ENCODE assay signal across 8 cellular contexts in genomic region chr17:51298508-51299371, GRCh38. TPM values are rescaled to one million over a fixed set of nuclear protein-coding genes. Genes with fewer than 3 reads are reported as not detected.
DNase-seq lines count a peak whose midpoint lies in the region; ATAC-seq, FAIRE-seq and TF ChIP-seq lines count a peak whose summit lies in the region.

No MANE protein-coding gene starts in this region.

- H3K4me2 ChIP-seq in neural cell (ENCODE audit: low read length), result no peak overlapping the region

- H3K27ac ChIP-seq in neural cell (ENCODE audit: low read length), result no peak overlapping the region

- no peaks in the 10 kb centered on the region for H3F3A ChIP-seq in neural cell (ENCODE audit: insufficient read depth, low read length, poor library complexity, severe bottlenecking)

- no peaks in the 10 kb centered on the region for H3K79me2 ChIP-seq in neural cell (replicated peaks; ENCODE audit: insufficient read depth, low read length)

- H4K20me1 ChIP-seq in neural cell (ENCODE audit: insufficient read depth), result no peaks in the 10 kb centered on the region

- H3K4me3 Mint-ChIP-seq in endothelial cell (ENCODE audit: unreplicated experiment), result no peak overlapping the region

- H3K27me3 Mint-ChIP-seq in endothelial cell (ENCODE audit: unreplicated experiment), result no peaks in the 10 kb centered on the region

- ATAC-seq in GM21528 (IDR thresholded peaks at IDR 0.05; ENCODE audit: low FRiP score, unreplicated experiment) (no peak), HG03280 (IDR thresholded peaks at IDR 0.05; ENCODE audit: unreplicated experiment) (no peak), GM21390 (IDR thresholded peaks at IDR 0.05; ENCODE audit: unreplicated experiment) (no peak)

- DNase-seq in D721Med (ENCODE audit: insufficient read length, low spot score) (no peak), HTR-8/SVneo (ENCODE audit: insufficient read length, low spot score) (peak; percentile 53), OCI-M1 (lab: John Stamatoyannopoulos, UW) (peak; percentile 63), endothelial cell (ENCODE audit: low spot score) (peak; percentile 23)

- no peaks in the 10 kb centered on the region for H3K36me3 ChIP-seq in neural cell (ENCODE audit: insufficient read depth, low read length)

- H3K4me1 Mint-ChIP-seq in endothelial cell (ENCODE audit: unreplicated experiment), result no peaks in the 10 kb centered on the region

- TF ChIP-seq EP300 in neural cell (conservative IDR thresholded peaks at IDR 0.05; ENCODE audit: poor library complexity, severe bottlenecking), result no peak

- H3K27ac Mint-ChIP-seq in endothelial cell (ENCODE audit: unreplicated experiment), result no peak overlapping the region

- TF ChIP-seq RAD21 in neural cell (conservative IDR thresholded peaks at IDR 0.05), result peak; percentile 87

- no peaks in the 10 kb centered on the region for H3K9me3 Mint-ChIP-seq in endothelial cell (ENCODE audit: unreplicated experiment)

- H2AFZ ChIP-seq in neural cell (ENCODE audit: low read depth, low read length), result no peak overlapping the region

- no peaks in the 10 kb centered on the region for H3K9me2 ChIP-seq in neural cell (ENCODE audit: insufficient read depth, low read length)

- H3K27me3 ChIP-seq in neural cell (ENCODE audit: insufficient read depth, low read depth, low read length), result no peaks in the 10 kb centered on the region

- no peak overlapping the region for H3K4me3 ChIP-seq in neural cell (ENCODE audit: low read length)

- peak; percentile 94 for TF ChIP-seq CTCF in D721Med (IDR thresholded peaks at IDR 0.05; ENCODE audit: insufficient read depth, missing control alignments)
- peak; percentile 35 for TF ChIP-seq CTCF in endothelial cell (IDR thresholded peaks at IDR 0.05; ENCODE audit: unreplicated experiment)
- TF ChIP-seq CTCF in neural cell (IDR thresholded peaks at IDR 0.05; ENCODE audit: poor library complexity, severe bottlenecking), result peak; percentile 87

- H3K9me3 ChIP-seq in neural cell (ENCODE audit: low read length), result no peaks in the 10 kb centered on the region

- FAIRE-seq in D721Med (lab: Jason Lieb, UNC) (peak; percentile 38), HTR-8/SVneo (lab: Jason Lieb, UNC) (no peak)

- no peak overlapping the region for H3K9ac ChIP-seq in neural cell (ENCODE audit: low read length)

- peaks cover 8% of the 10 kb centered on the region for H3K36me3 Mint-ChIP-seq in endothelial cell (ENCODE audit: low read depth, unreplicated experiment)

TF ChIP-seq in neural cell, 6 proteins besides CTCF, POLR2A, EP300 and RAD21:
- TF ChIP-seq SMC3 (conservative IDR thresholded peaks at IDR 0.05; ENCODE audit: poor library complexity) (peak; percentile 79), TAF1 (IDR thresholded peaks at IDR 0.05; ENCODE audit: low read depth) (no peak)

RNA-seq across cellular contexts. Expression of gene UTP18, which starts 38.4 kb away (rescaled TPM):
- total RNA-seq in endothelial cell (ENCODE audit: unreplicated experiment), result 31.5 TPM
- polyA plus RNA-seq in neural cell, result 41.6 and 52.1 TPM in 2 replicates
- 44.6 and 46.7 TPM in 2 replicates for polyA minus RNA-seq in neural cell

RNA-seq across cellular contexts. Expression of gene MBTD1, which starts 38.9 kb away (rescaled TPM):
- 24.4 TPM for total RNA-seq in endothelial cell (ENCODE audit: unreplicated experiment)
- 59.7 and 70.0 TPM in 2 replicates for polyA plus RNA-seq in neural cell
- 84.2 and 96.8 TPM in 2 replicates for polyA minus RNA-seq in neural cell

Comparison
In these comparisons a context has a peak if more than half of its experiments do, and no peak if none do; other contexts are left out.
1. CTCF ChIP-seq: peak in every context shown above with its lines; median percentile 94 in D721Med; 87 in neural cell; 35 in endothelial cell.